In genomic region chr6:117605169-117605826, GRCh38 we compare ENCODE assay signal across 8 cellular contexts. TPM values are rescaled to one million over a fixed set of nuclear protein-coding genes. Genes with fewer than 3 reads are reported as not detected.
DNase-seq lines count a peak whose midpoint lies in the region; ATAC-seq and TF ChIP-seq lines count a peak whose summit lies in the region.

No MANE protein-coding gene starts in this region.

- no peaks in the 10 kb centered on the region for H3K9me3 ChIP-seq in DOHH2 (ENCODE audit: control insufficient read depth, insufficient read depth, low read length)

- H3K9me3 Mint-ChIP-seq in activated B cell treated with CpG ODN at 0.5 μM for 24 hours (no peaks in the 10 kb centered on the region), nephron (no peaks in the 10 kb centered on the region)

- no peak overlapping the region for H3K27ac Mint-ChIP-seq in activated B cell treated with CpG ODN at 0.5 μM for 24 hours
- H3K27ac Mint-ChIP-seq in nephron: peak overlapping the region in 2 of 3 experiments; percentile 59 to 77

- H3K4me1 Mint-ChIP-seq in activated B cell treated with CpG ODN at 0.5 μM for 24 hours: peaks cover 28% of the 10 kb centered on the region
- H3K4me1 Mint-ChIP-seq in nephron: peaks cover 11% of the 10 kb centered on the region

- peak; percentile 47 for DNase-seq in NCI-H2227 (lab: John Stamatoyannopoulos, UW; ENCODE audit: unreplicated experiment)
- no peak for DNase-seq in activated B cell treated with CpG ODN at 0.5 μM for 24 hours
- DNase-seq in epidermal melanocyte (ENCODE audit: insufficient read length, low spot score): peak; percentile 62
- no peak for DNase-seq in mesenteric fat pad (ENCODE audit: low spot score)

- H3K4me2 ChIP-seq in DOHH2 (ENCODE audit: low read length): peak overlapping the region; percentile 55

- H3K36me3 Mint-ChIP-seq in activated B cell treated with CpG ODN at 0.5 μM for 24 hours (ENCODE audit: low read depth) (peaks cover 9% of the 10 kb centered on the region), nephron (ENCODE audit: low read depth) (peaks cover 4% of the 10 kb centered on the region)

- H3K4me3 Mint-ChIP-seq in activated B cell treated with CpG ODN at 0.5 μM for 24 hours (peak overlapping the region; percentile 19), nephron (peak overlapping the region; percentile 57 to 73 (median 58))

- CTCF ChIA-PET in activated B cell treated with CpG ODN at 0.5 μM for 24 hours (lab: Charles Lee): interaction anchor here (1.0 to 6.3 kb wide), 5 partner anchors 127 to 260 kb away, joined by 3 to 61 read pairs (median 4); no protein-coding TSS in a partner anchor

- H3K27ac ChIP-seq in DOHH2 (ENCODE audit: low read depth, low read length): no peak overlapping the region

- H3K4me1 ChIP-seq in DOHH2 (ENCODE audit: control insufficient read depth, low read length): peaks cover 20% of the 10 kb centered on the region

- H3K27me3 ChIP-seq in DOHH2 (ENCODE audit: control insufficient read depth, low read length): peaks cover 5% of the 10 kb centered on the region

- POLR2A ChIA-PET in activated B cell treated with CpG ODN at 0.5 μM for 24 hours (lab: Charles Lee): interaction anchor here (0.9 kb wide), 1 partner anchor 155 kb away, joined by 3 read pairs; no protein-coding TSS in a partner anchor

- H3K36me3 ChIP-seq in DOHH2 (ENCODE audit: control insufficient read depth, low read length): peaks cover 9% of the 10 kb centered on the region

- H3F3A ChIP-seq in DOHH2 (ENCODE audit: control insufficient read depth, insufficient read depth): no peaks in the 10 kb centered on the region

- peak overlapping the region; percentile 35; the same call in 1 of the 2 replicates for H3K4me3 ChIP-seq in DOHH2 (ENCODE audit: low read length)

- ATAC-seq in GM19452 (IDR thresholded peaks at IDR 0.05; ENCODE audit: unreplicated experiment) (peak; percentile 40), HG03378 (IDR thresholded peaks at IDR 0.05; ENCODE audit: unreplicated experiment) (peak; percentile 52), activated B cell treated with CpG ODN at 0.5 μM for 24 hours (ENCODE audit: low read depth) (peak; percentile 25)

- intact Hi-C loops in activated B cell treated with CpG ODN at 0.5 μM for 24 hours (cut with micrococcal nuclease): loop anchor here (1.0 to 10.0 kb wide), 7 partner anchors 49 to 1470 kb away; partner anchors contain the start of gene FAM184A

- no peaks in the 10 kb centered on the region for H3K9me2 ChIP-seq in DOHH2 (replicated peaks; ENCODE audit: control insufficient read depth, low read length)

- peaks cover 9% of the 10 kb centered on the region for H4K20me1 ChIP-seq in DOHH2 (ENCODE audit: control insufficient read depth, insufficient read depth, low read depth, low read length)

- H3K79me2 ChIP-seq in DOHH2 (ENCODE audit: control insufficient read depth, low read length): peaks cover 20% of the 10 kb centered on the region

- TF ChIP-seq CTCF in DOHH2 (IDR thresholded peaks at IDR 0.05; ENCODE audit: low read depth, low read length, poor library complexity, severe bottlenecking): peak; percentile 79
- peak; percentile 72 for TF ChIP-seq CTCF in activated B cell treated with CpG ODN at 0.5 μM for 24 hours (IDR thresholded peaks at IDR 0.05)
- peak; percentile 73 to 78 (median 74) for TF ChIP-seq CTCF in nephron (IDR thresholded peaks at IDR 0.05; ENCODE audit: unreplicated experiment in 3 of 3)

- H3K27me3 Mint-ChIP-seq in activated B cell treated with CpG ODN at 0.5 μM for 24 hours (peaks cover 8% of the 10 kb centered on the region), nephron (ENCODE audit: low read depth) (no peaks in the 10 kb centered on the region)

RNA-seq across cellular contexts. Expression of gene GOPC, which starts 3.0 kb away (rescaled TPM):
- total RNA-seq in activated B cell treated with CpG ODN at 0.5 μM for 24 hours: 17.1 and 19.5 TPM in 2 replicates
- total RNA-seq in mesenteric fat pad: 15.3 TPM

Comparison
In these comparisons a context has a peak if more than half of its experiments do, and no peak if none do; other contexts are left out.
1. DNase-seq: peak in NCI-H2227 (single experiment) and epidermal melanocyte (single experiment); none in activated B cell treated with CpG ODN at 0.5 μM for 24 hours (single experiment) and mesenteric fat pad (single experiment).
2. Peak in every context shown above with its lines, with median percentiles within 50 percentile points of each other: CTCF ChIP-seq and ATAC-seq.